8 cellular contexts compared by ENCODE assay signal in genomic region chr3:42961633-42962032, GRCh38. TPM values are rescaled to one million over a fixed set of nuclear protein-coding genes. Genes with fewer than 3 reads are reported as not detected.
DNase-seq lines count a peak whose midpoint lies in the region; ATAC-seq and TF ChIP-seq lines count a peak whose summit lies in the region.

No MANE protein-coding gene starts in this region.

- H3K4me3 Mint-ChIP-seq in activated T-cell treated with anti-CD3 and anti-CD28 coated beads, Interleukin-2, amount 50 U/mL, for 72 hours, result no peak overlapping the region

- no peaks in the 10 kb centered on the region for H3K27me3 Mint-ChIP-seq in activated T-cell treated with anti-CD3 and anti-CD28 coated beads, Interleukin-2, amount 50 U/mL, for 72 hours (ENCODE audit: low read depth)

- H3K27me3 ChIP-seq in GM06990 (replicated peaks; ENCODE audit: control insufficient read depth, insufficient read depth, low read length), result no peaks in the 10 kb centered on the region

- no peak for ATAC-seq in activated T-cell treated with anti-CD3 and anti-CD28 coated beads, Interleukin-2, amount 50 U/mL, for 72 hours (replicated peaks in 1 of 2)
- ATAC-seq in Right ventricle myocardium superior (ENCODE audit: poor library complexity), result peak; percentile 74
- no peak for ATAC-seq in GM19395 (IDR thresholded peaks at IDR 0.05; ENCODE audit: unreplicated experiment)
- ATAC-seq in HG03039 (IDR thresholded peaks at IDR 0.05; ENCODE audit: unreplicated experiment), result no peak

- DNase-seq in AG08395 (ENCODE audit: low spot score), result peak; percentile 72
- DNase-seq in GM06990 (ENCODE audit: extremely low read depth, insufficient read length), result no peak
- peak; percentile 24 for DNase-seq in NCI-H2171 (lab: John Stamatoyannopoulos, UW)
- DNase-seq in activated T-cell treated with anti-CD3 and anti-CD28 coated beads, Interleukin-2, amount 50 U/mL, for 72 hours, result peak; percentile 4 to 8
- no peak for DNase-seq in Right ventricle myocardium superior
- peak; percentile 11 for DNase-seq in pulmonary artery endothelial cell (ENCODE audit: low read depth, low spot score)

- H3K4me3 ChIP-seq in GM06990 (replicated peaks; ENCODE audit: low read depth, low read length), result no peak overlapping the region

- H3K36me3 Mint-ChIP-seq in activated T-cell treated with anti-CD3 and anti-CD28 coated beads, Interleukin-2, amount 50 U/mL, for 72 hours (ENCODE audit: insufficient read depth in 2 of 2), result no peaks in the 10 kb centered on the region

- TF ChIP-seq CTCF in GM06990 (IDR thresholded peaks at IDR 0.05; ENCODE audit: insufficient read depth, low read length, poor library complexity, severe bottlenecking), result peak; percentile 38

- H3K36me3 ChIP-seq in GM06990 (ENCODE audit: control insufficient read depth, insufficient read depth, low read length), result no peaks in the 10 kb centered on the region

- intact Hi-C loops in Right ventricle myocardium superior (cut with DNase I), result loop anchor here (2.0 kb wide), 1 partner anchor 193 kb away; no protein-coding TSS in a partner anchor

- H3K4me1 Mint-ChIP-seq in activated T-cell treated with anti-CD3 and anti-CD28 coated beads, Interleukin-2, amount 50 U/mL, for 72 hours (ENCODE audit: low read depth), result peaks cover 14% of the 10 kb centered on the region

- H3K9me3 Mint-ChIP-seq in activated T-cell treated with anti-CD3 and anti-CD28 coated beads, Interleukin-2, amount 50 U/mL, for 72 hours, result no peaks in the 10 kb centered on the region

- H3K27ac Mint-ChIP-seq in activated T-cell treated with anti-CD3 and anti-CD28 coated beads, Interleukin-2, amount 50 U/mL, for 72 hours, result no peak overlapping the region

RNA-seq across cellular contexts. Expression of gene GASK1A, which starts 17.5 kb away (rescaled TPM):
- total RNA-seq in activated T-cell treated with anti-CD3 and anti-CD28 coated beads, Interleukin-2, amount 50 U/mL, for 72 hours, result under 1 TPM in 1 of 2 donors, not detected in 1; 0.12 TPM
- total RNA-seq in Right ventricle myocardium superior (0.75 TPM), pulmonary artery endothelial cell (under 0.01 and 0.04 TPM in 2 replicates)

RNA-seq across cellular contexts. Expression of gene ZNF662, which starts 55.7 kb away (rescaled TPM):
- total RNA-seq in activated T-cell treated with anti-CD3 and anti-CD28 coated beads, Interleukin-2, amount 50 U/mL, for 72 hours, result 1 to 10 TPM; 3.8 to 5.0 TPM
- total RNA-seq in Right ventricle myocardium superior (3.3 TPM), pulmonary artery endothelial cell (1.3 and 1.4 TPM in 2 replicates)

Comparison
In these comparisons a context has a peak if more than half of its experiments do, and no peak if none do; other contexts are left out.
1. DNase-seq: peak in AG08395 (single experiment), NCI-H2171 (single experiment), activated T-cell treated with anti-CD3 and anti-CD28 coated beads, Interleukin-2, amount 50 U/mL, for 72 hours (2 of 2) and pulmonary artery endothelial cell (single experiment); none in GM06990 (single experiment) and Right ventricle myocardium superior (single experiment).